8 cellular contexts compared by ENCODE assay signal in the genomic region with DNA sequence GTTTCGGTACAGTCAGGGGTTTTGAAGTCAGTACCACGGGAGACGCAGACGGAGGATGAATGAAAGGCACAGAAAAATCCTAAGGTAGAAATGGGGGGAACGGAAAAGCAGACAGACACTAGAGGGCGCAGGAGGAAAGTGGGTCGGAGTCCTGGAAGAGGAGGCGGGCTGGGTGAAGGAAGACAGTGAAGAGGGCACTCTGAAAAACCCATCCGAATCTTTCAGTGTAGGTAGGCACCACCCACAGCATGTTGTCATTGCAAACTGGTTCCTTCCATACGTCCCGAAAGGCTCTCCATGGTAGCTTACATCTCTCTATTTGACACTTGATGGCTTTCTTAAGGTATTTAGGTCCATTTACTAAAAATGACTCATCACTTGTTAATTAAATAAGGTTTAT. TPM values are rescaled to one million over a fixed set of nuclear protein-coding genes. Genes with fewer than 3 reads are reported as not detected.
DNase-seq lines count a peak whose midpoint lies in the region; ATAC-seq lines count a peak whose summit lies in the region.

No MANE protein-coding gene starts in this region.

- peaks cover 8% of the 10 kb centered on the region for H3K27me3 ChIP-seq in effector memory CD4-positive, alpha-beta T cell (replicated peaks; ENCODE audit: control insufficient read depth, insufficient read depth, low read length, poor library complexity, severe bottlenecking)
- H3K27me3 ChIP-seq in mucosa of rectum (ENCODE audit: control insufficient read depth in 2 of 2, insufficient read depth in 2 of 2, low read length in 2 of 2), result no peaks in the 10 kb centered on the region

- H3K9me3 ChIP-seq in effector memory CD4-positive, alpha-beta T cell (ENCODE audit: control insufficient read depth, low read length), result no peaks in the 10 kb centered on the region
- no peaks in the 10 kb centered on the region for H3K9me3 ChIP-seq in mucosa of rectum (ENCODE audit: control insufficient read depth in 2 of 2, low read length in 2 of 2)

- no peak overlapping the region for H3K27ac ChIP-seq in effector memory CD4-positive, alpha-beta T cell (ENCODE audit: insufficient read depth, low read length, poor library complexity, severe bottlenecking)
- H3K27ac ChIP-seq in mucosa of rectum (ENCODE audit: low read depth in 2 of 2, low read length in 2 of 2), result peak overlapping the region; percentile 39

- H3K4me3 ChIP-seq in effector memory CD4-positive, alpha-beta T cell (ENCODE audit: insufficient read depth, low read depth, low read length, poor library complexity, severe bottlenecking), result no peak overlapping the region
- H3K4me3 ChIP-seq in mucosa of rectum (ENCODE audit: low read length in 2 of 2), result peak overlapping the region; percentile 47 to 66

- no peaks in the 10 kb centered on the region for H3K9me3 Mint-ChIP-seq in activated CD4-positive, alpha-beta memory T cell treated with anti-CD3 and anti-CD28 coated beads for 36 hours
- no peaks in the 10 kb centered on the region for H3K9me3 Mint-ChIP-seq in stimulated activated memory B cell treated with anti-CD40 and anti-IgM and Interleukin-4, amounts not matched to agents 10 μg/mL and 1 μg/mL and 100 μg/mL, for 72 hours

- no peak overlapping the region for H3K27ac Mint-ChIP-seq in activated CD4-positive, alpha-beta memory T cell treated with anti-CD3 and anti-CD28 coated beads for 36 hours
- no peak overlapping the region for H3K27ac Mint-ChIP-seq in stimulated activated memory B cell treated with anti-CD40 and anti-IgM and Interleukin-4, amounts not matched to agents 10 μg/mL and 1 μg/mL and 100 μg/mL, for 72 hours

- CTCF ChIA-PET in activated CD4-positive, alpha-beta memory T cell treated with anti-CD3 and anti-CD28 coated beads for 36 hours (lab: Charles Lee), result interaction anchor here (0.7 to 4.4 kb wide), 35 partner anchors 9 to 847 kb away, joined by 3 to 119 read pairs (median 6); no protein-coding TSS in a partner anchor

- H3K4me3 Mint-ChIP-seq in activated CD4-positive, alpha-beta memory T cell treated with anti-CD3 and anti-CD28 coated beads for 36 hours, result no peak overlapping the region
- peak overlapping the region; percentile 48 for H3K4me3 Mint-ChIP-seq in stimulated activated memory B cell treated with anti-CD40 and anti-IgM and Interleukin-4, amounts not matched to agents 10 μg/mL and 1 μg/mL and 100 μg/mL, for 72 hours

- H3K9ac ChIP-seq in mucosa of rectum (ENCODE audit: low read depth in 1 of 2, low read length in 2 of 2), result peak overlapping the region in 1 of 2 donors; percentile 7

- H3K4me1 ChIP-seq in effector memory CD4-positive, alpha-beta T cell (ENCODE audit: control insufficient read depth, insufficient read depth, low read length, poor library complexity, severe bottlenecking), result peaks cover 13% of the 10 kb centered on the region
- peaks cover 6 to 11% of the 10 kb centered on the region in 2 donors for H3K4me1 ChIP-seq in mucosa of rectum (ENCODE audit: control insufficient read depth in 2 of 2, insufficient read depth in 2 of 2, low read length in 2 of 2)

- H3K4me1 Mint-ChIP-seq in activated CD4-positive, alpha-beta memory T cell treated with anti-CD3 and anti-CD28 coated beads for 36 hours (ENCODE audit: low read depth), result peaks cover 11% of the 10 kb centered on the region
- peaks cover 18% of the 10 kb centered on the region for H3K4me1 Mint-ChIP-seq in stimulated activated memory B cell treated with anti-CD40 and anti-IgM and Interleukin-4, amounts not matched to agents 10 μg/mL and 1 μg/mL and 100 μg/mL, for 72 hours

- H3K36me3 ChIP-seq in effector memory CD4-positive, alpha-beta T cell (ENCODE audit: control insufficient read depth, insufficient read depth, low read length), result peaks cover 3% of the 10 kb centered on the region
- H3K36me3 ChIP-seq in mucosa of rectum (ENCODE audit: control insufficient read depth in 2 of 2, insufficient read depth in 2 of 2, low read length in 2 of 2), result no peaks in the 10 kb centered on the region

- intact Hi-C loops in activated CD4-positive, alpha-beta memory T cell treated with anti-CD3 and anti-CD28 coated beads for 36 hours (cut with micrococcal nuclease), result loop anchor here (1.0 to 10.0 kb wide), 7 partner anchors 17 to 898 kb away; partner anchors contain the start of gene ZNF516

- peak; percentile 42 for ATAC-seq in HG03469 (IDR thresholded peaks at IDR 0.05; ENCODE audit: unreplicated experiment)
- ATAC-seq in stimulated activated memory B cell treated with anti-CD40 and anti-IgM and Interleukin-4, amounts not matched to agents 10 μg/mL and 1 μg/mL and 100 μg/mL, for 72 hours, result peak; percentile 74

- H3K27me3 Mint-ChIP-seq in activated CD4-positive, alpha-beta memory T cell treated with anti-CD3 and anti-CD28 coated beads for 36 hours, result peaks cover 7% of the 10 kb centered on the region
- H3K27me3 Mint-ChIP-seq in stimulated activated memory B cell treated with anti-CD40 and anti-IgM and Interleukin-4, amounts not matched to agents 10 μg/mL and 1 μg/mL and 100 μg/mL, for 72 hours, result peaks cover 18% of the 10 kb centered on the region

- POLR2A ChIA-PET in activated CD4-positive, alpha-beta memory T cell treated with anti-CD3 and anti-CD28 coated beads for 36 hours (lab: Charles Lee), result interaction anchor here (1.2 kb wide), 1 partner anchor 17 kb away, joined by 4 read pairs; no protein-coding TSS in a partner anchor

- no peaks in the 10 kb centered on the region for H3K36me3 Mint-ChIP-seq in activated CD4-positive, alpha-beta memory T cell treated with anti-CD3 and anti-CD28 coated beads for 36 hours
- H3K36me3 Mint-ChIP-seq in stimulated activated memory B cell treated with anti-CD40 and anti-IgM and Interleukin-4, amounts not matched to agents 10 μg/mL and 1 μg/mL and 100 μg/mL, for 72 hours, result peaks cover 11% of the 10 kb centered on the region

- DNase-seq in C1 segment of cervical spinal cord (lab: John Stamatoyannopoulos, UW) (peak in 11 of 14 donors; percentile 20 to 45 (median 36)), GM19238 (ENCODE audit: insufficient read length, low spot score) (peak; percentile 53), NCI-H82 treated with DMSO at 0.1 percent for 48 hours (lab: John Stamatoyannopoulos, UW; ENCODE audit: unreplicated experiment) (peak; percentile 74)
- peak; percentile 85 for DNase-seq in activated CD4-positive, alpha-beta memory T cell treated with anti-CD3 and anti-CD28 coated beads for 36 hours
- peak; percentile 32 to 50 (median 35) for DNase-seq in effector memory CD4-positive, alpha-beta T cell

RNA-seq across cellular contexts. Expression of gene ZNF236, which starts 18.5 kb away (rescaled TPM):
- total RNA-seq in activated CD4-positive, alpha-beta memory T cell treated with anti-CD3 and anti-CD28 coated beads for 36 hours, result 10 to 100 TPM; 14.4 to 15.6 TPM

Comparison
In these comparisons a context has a peak if more than half of its experiments do, and no peak if none do; other contexts are left out.
1. DNase-seq: peak in every context shown above with its lines; median percentile 85 in activated CD4-positive, alpha-beta memory T cell treated with anti-CD3 and anti-CD28 coated beads for 36 hours; 74 in NCI-H82 treated with DMSO at 0.1 percent for 48 hours; 53 in GM19238; 36 in C1 segment of cervical spinal cord; 35 in effector memory CD4-positive, alpha-beta T cell.